ENCODE assay signal across 1 cellular context in genomic region chr7:44490351-44491200, GRCh38.
A peak's percentile ranks its signal among the peaks of the same experiment; 100 is the strongest.
TF ChIP-seq lines count a peak whose summit lies in the region.

Gene NUDCD3 (minus strand): TSS chr7:44490658. CDS start chr7:44490600, 58 bp downstream.

TF ChIP-seq in K562, 482 proteins besides CTCF, POLR2A, EP300 and RAD21 (continued from another document and continues in another):
- no peak; the same call in 1 of the 2 replicates for TF ChIP-seq E2F4 (CRISPR knock-in tag; IDR thresholded peaks at IDR 0.05; ENCODE audit: low read depth)
- TF ChIP-seq GABPB1 (CRISPR knock-in tag; IDR thresholded peaks at IDR 0.05) = peak; percentile 100
- TF ChIP-seq CCNT2 (IDR thresholded peaks at IDR 0.05; ENCODE audit: borderline replicate concordance, extremely low read depth, insufficient read length, low read depth, low read length) = peak; percentile 60
- TF ChIP-seq POU5F1 (IDR thresholded peaks at IDR 0.05; ENCODE audit: borderline replicate concordance, low read depth, low read length, partially characterized antibody) = no peak
- peak; percentile 64 for TF ChIP-seq ESRRA (IDR thresholded peaks at IDR 0.05; ENCODE audit: borderline replicate concordance, low read depth)
- TF ChIP-seq ZBTB7A (IDR thresholded peaks at IDR 0.05; ENCODE audit: borderline replicate concordance, control insufficient read depth, low read depth, low read length) = peak; percentile 54; the same call in 1 of the 2 replicates
- TF ChIP-seq ZNF140 (CRISPR knock-in tag; IDR thresholded peaks at IDR 0.05) = no peak
- TF ChIP-seq TBP (optimal IDR thresholded peaks at IDR 0.05; ENCODE audit: low read depth, low read length) = peak; percentile 78
- peak; percentile 67; the same call in 1 of the 2 replicates for TF ChIP-seq MXI1 (IDR thresholded peaks at IDR 0.05; ENCODE audit: low read depth, low read length)
- peak; percentile 24 for TF ChIP-seq DACH1 (IDR thresholded peaks at IDR 0.05; ENCODE audit: partially characterized antibody)
- TF ChIP-seq BCLAF1 (IDR thresholded peaks at IDR 0.05; ENCODE audit: borderline replicate concordance in 1 of 2, control insufficient read depth in 1 of 2, low read depth in 2 of 2, low read length in 1 of 2) = peak in 1 of 2 experiments; percentile 89; a peak in 1 of 4 replicates
- TF ChIP-seq MGA (IDR thresholded peaks at IDR 0.05) = peak; percentile 74
- no peak for TF ChIP-seq ESRRB (CRISPR knock-in tag; IDR thresholded peaks at IDR 0.05; ENCODE audit: borderline replicate concordance)
- no peak; the same call in 1 of the 2 replicates for TF ChIP-seq KDM2B (CRISPR knock-in tag; IDR thresholded peaks at IDR 0.05)
- TF ChIP-seq ZNF431 (CRISPR knock-in tag; IDR thresholded peaks at IDR 0.05) = 0 out of 2 replicates have a peak, but pooled peaks have one; percentile 10
- TF ChIP-seq NONO (IDR thresholded peaks at IDR 0.05; ENCODE audit: low read depth in 2 of 2, low read length in 1 of 2) = peak in 1 of 2 experiments; percentile 57; a peak in 3 of 4 replicates
- TF ChIP-seq RNF2 (IDR thresholded peaks at IDR 0.05) = no peak
- TF ChIP-seq BRD4 (IDR thresholded peaks at IDR 0.05) = peak; percentile 87
- TF ChIP-seq SUPT5H (IDR thresholded peaks at IDR 0.05) = peak; percentile 83
- peak; percentile 26 for TF ChIP-seq POLR2B (IDR thresholded peaks at IDR 0.05; ENCODE audit: low read depth, partially characterized antibody)
- TF ChIP-seq TCF15 (CRISPR knock-in tag; IDR thresholded peaks at IDR 0.05) = 0 out of 2 replicates have a peak, but pooled peaks have one; percentile 20
- 0 out of 2 replicates have a peak, but pooled peaks have one; percentile 23 for TF ChIP-seq PRMT5 (CRISPR knock-in tag; IDR thresholded peaks at IDR 0.05)
- TF ChIP-seq ARID1B (IDR thresholded peaks at IDR 0.05) = no peak; the same call in 1 of the 2 replicates
- no peak for TF ChIP-seq HSF4 (CRISPR knock-in tag; IDR thresholded peaks at IDR 0.05; ENCODE audit: borderline replicate concordance)
- TF ChIP-seq PML (IDR thresholded peaks at IDR 0.05; ENCODE audit: low read length) = peak; percentile 74
- TF ChIP-seq STAG1 (CRISPR knock-in tag; IDR thresholded peaks at IDR 0.05; ENCODE audit: borderline replicate concordance) = no peak
- no peak for TF ChIP-seq XRCC3 (IDR thresholded peaks at IDR 0.05)
- TF ChIP-seq PHTF2 (CRISPR knock-in tag; IDR thresholded peaks at IDR 0.05) = 0 out of 2 replicates have a peak, but pooled peaks have one; percentile 39
- TF ChIP-seq NFRKB (IDR thresholded peaks at IDR 0.05; ENCODE audit: low read depth) = peak; percentile 92
- TF ChIP-seq ZNF212 (CRISPR knock-in tag; IDR thresholded peaks at IDR 0.05) = 0 out of 2 replicates have a peak, but pooled peaks have one; percentile 4
- peak in 1 of 2 experiments; percentile 99; a peak in 2 of 4 replicates for TF ChIP-seq TRIM24 (IDR thresholded peaks at IDR 0.05)
